Comparison of ENCODE assay signal across 14 cellular contexts in genomic region chr5:133735346-133735745, GRCh38.
DNase-seq lines count a peak whose midpoint lies in the region; ATAC-seq and TF ChIP-seq lines count a peak whose summit lies in the region.
"Had no signal": no experiment of that assay in that cellular context is flagged by ENCODE, and none has a peak within 500 bp of the region (broad histone marks: within the 10 kb centered on the region; RNA-seq: fewer than 3 reads in every experiment).

No MANE protein-coding gene starts in this region.

- peak overlapping the region; percentile 33; the same call in 1 of the 2 replicates for H2AFZ ChIP-seq in PC-3 (ENCODE audit: low read length)
- peak overlapping the region; percentile 73 for H2AFZ ChIP-seq in parathyroid adenoma

- TF ChIP-seq EP300 in esophagus muscularis mucosa (IDR thresholded peaks at IDR 0.05) = no peak

- H3K4me3 ChIP-seq in PC-3 (ENCODE audit: low read length) (no peak overlapping the region; the same call in 1 of the 2 replicates), esophagus muscularis mucosa (no peak overlapping the region), parathyroid adenoma (ENCODE audit: low read depth, low read length) (no peak overlapping the region)
- H3K4me3 ChIP-seq: prostate gland had no signal

- no peak for TF ChIP-seq POLR2A in esophagus muscularis mucosa (IDR thresholded peaks at IDR 0.05; ENCODE audit: low read depth)

- intact Hi-C loops in PC-3 (cut with micrococcal nuclease) = no loop called here
- intact Hi-C loops in esophagus muscularis mucosa (cut with DNase I) = no loop called here
- intact Hi-C loops in posterior cingulate gyrus (cut with DNase I) = no loop called here

- H3F3A ChIP-seq in PC-3 (ENCODE audit: low read length, unreplicated experiment) = peaks cover 6% of the 10 kb centered on the region

- BruUV-seq in PC-3 (replicated peaks; lab: Mats Ljungman, UMichigan) = no TSS peak

- TF ChIP-seq CTCF in PC-3 (conservative IDR thresholded peaks at IDR 0.05; ENCODE audit: low read depth, low read length) = no peak
- no peak for TF ChIP-seq CTCF in esophagus muscularis mucosa (IDR thresholded peaks at IDR 0.05)
- no peak for TF ChIP-seq CTCF in parathyroid adenoma (IDR thresholded peaks at IDR 0.05)

- H3K4me2 ChIP-seq in PC-3 (ENCODE audit: low read length) (peak overlapping the region; percentile 63), parathyroid adenoma (ENCODE audit: low read length) (no peak overlapping the region)

- no peaks in the 10 kb centered on the region for H3K27me3 ChIP-seq in PC-3 (ENCODE audit: low read length)
- no peaks in the 10 kb centered on the region for H3K27me3 ChIP-seq in esophagus muscularis mucosa
- no peaks in the 10 kb centered on the region for H3K27me3 ChIP-seq in parathyroid adenoma (ENCODE audit: control insufficient read depth, insufficient read depth, low read length)

- CTCF ChIA-PET in PC-3 (lab: Charles Lee) = no interaction called here

- H3K36me3 ChIP-seq in PC-3 (ENCODE audit: low read depth, low read length) (no peaks in the 10 kb centered on the region), esophagus muscularis mucosa (no peaks in the 10 kb centered on the region), parathyroid adenoma (ENCODE audit: control insufficient read depth, insufficient read depth, low read length) (no peaks in the 10 kb centered on the region)
- H3K36me3 ChIP-seq: prostate gland had no signal

- H3K9me3 ChIP-seq in PC-3 (ENCODE audit: low read length) = no peaks in the 10 kb centered on the region
- peaks cover 0 to 2% (median 1%) of the 10 kb centered on the region in 4 donors for H3K9me3 ChIP-seq in esophagus muscularis mucosa
- no peaks in the 10 kb centered on the region for H3K9me3 ChIP-seq in parathyroid adenoma (ENCODE audit: control insufficient read depth, low read length)
- H3K9me3 ChIP-seq: prostate gland had no signal

- peak; percentile 85 for ATAC-seq in PC-3
- no peak for ATAC-seq in HG02571 (IDR thresholded peaks at IDR 0.05; ENCODE audit: unreplicated experiment)
- no peak for ATAC-seq in GM21737 (IDR thresholded peaks at IDR 0.05; ENCODE audit: unreplicated experiment)
- ATAC-seq: stimulated activated memory B cell treated with anti-CD40 and anti-IgM and Interleukin-4, amounts not matched to agents 10 μg/mL and 1 μg/mL and 100 μg/mL, for 72 hours had no signal

- H4K20me1 ChIP-seq in PC-3 (ENCODE audit: low read length) = no peaks in the 10 kb centered on the region

- H3K9ac ChIP-seq in PC-3 (ENCODE audit: low read length) (0 out of 2 replicates have a peak overlapping the region, but pooled peaks have one; percentile 8), parathyroid adenoma (no peak overlapping the region)

- peak overlapping the region; percentile 77 for H3K27ac ChIP-seq in PC-3 (ENCODE audit: low read length)
- H3K27ac ChIP-seq in esophagus muscularis mucosa (replicated peaks in 1 of 4) = no peak overlapping the region
- no peak overlapping the region for H3K27ac ChIP-seq in parathyroid adenoma
- H3K27ac ChIP-seq: prostate gland had no signal

- no peaks in the 10 kb centered on the region for H3K79me2 ChIP-seq in PC-3 (ENCODE audit: low read length)
- no peaks in the 10 kb centered on the region for H3K79me2 ChIP-seq in parathyroid adenoma

- POLR2A ChIA-PET in PC-3 (lab: Charles Lee; ENCODE audit: unreplicated experiment) = no interaction called here

- no peaks in the 10 kb centered on the region for H3K9me2 ChIP-seq in PC-3 (replicated peaks; ENCODE audit: low read length)

- peaks cover 29% of the 10 kb centered on the region for H3K4me1 ChIP-seq in PC-3 (ENCODE audit: insufficient read depth, low read length)
- no peaks in the 10 kb centered on the region for H3K4me1 ChIP-seq in esophagus muscularis mucosa
- peaks cover 9% of the 10 kb centered on the region for H3K4me1 ChIP-seq in parathyroid adenoma
- H3K4me1 ChIP-seq: prostate gland had no signal

- peak; percentile 82 for DNase-seq in EL
- peak; percentile 83 for DNase-seq in PC-3
- DNase-seq in esophagus muscularis mucosa (ENCODE audit: extremely low spot score) = peak; percentile 72
- DNase-seq in GF-D8 (lab: John Stamatoyannopoulos, UW) = no peak
- DNase-seq in posterior cingulate gyrus = no peak
- DNase-seq: activated CD4-positive, alpha-beta T cell treated with anti-CD3 and anti-CD28 coated beads for 4 hours; midbrain; NCI-H1930; stimulated activated CD4-positive, alpha-beta T cell treated with anti-CD3 and anti-CD28 coated beads, Interleukin-2, amount 100 ng/mL, for 48 hours had no signal

- WGBS in esophagus muscularis mucosa = 63% methylated on average over 9 of the region's 9 CpGs

Comparison
In these comparisons a context has a peak if more than half of its experiments do, and no peak if none do; other contexts are left out.
1. DNase-seq: peak in EL (single experiment), PC-3 (single experiment) and esophagus muscularis mucosa (single experiment); none in GF-D8 (single experiment) and posterior cingulate gyrus (0 of 10).